Comparison of ENCODE assay signal across 18 cellular contexts in genomic region chr3:143901105-143901504, GRCh38.
A peak's percentile ranks its signal among the peaks of the same experiment; 100 is the strongest.
DNase-seq lines count a peak whose midpoint lies in the region; ATAC-seq lines count a peak whose summit lies in the region.
"Had no signal": no experiment of that assay in that cellular context is flagged by ENCODE, and none has a peak within 500 bp of the region (broad histone marks: within the 10 kb centered on the region; RNA-seq: fewer than 3 reads in every experiment).

No MANE protein-coding gene starts in this region.

- ATAC-seq in HG03139 (IDR thresholded peaks at IDR 0.05; ENCODE audit: unreplicated experiment) (no peak), GM18520 (IDR thresholded peaks at IDR 0.05; ENCODE audit: unreplicated experiment) (no peak), GM19395 (IDR thresholded peaks at IDR 0.05; ENCODE audit: unreplicated experiment) (no peak)
- ATAC-seq: activated CD4-positive, alpha-beta T cell treated with anti-CD3 and anti-CD28 coated beads for 36 hours; K562; left colon; naive thymus-derived CD8-positive, alpha-beta T cell; right lobe of liver; stimulated activated naive CD8-positive, alpha-beta T cell treated with anti-CD3 and anti-CD28 coated beads, Interleukin-15, Interleukin-2, amounts not matched to agents 100 U/mL and 50 U/mL, for 24 hours had no signal

- DNase-seq in EL (peak; percentile 59), HS-5 (ENCODE audit: low read depth) (peak; percentile 77), dedifferentiated amniotic fluid mesenchymal stem cell (ENCODE audit: extremely low spot score) (peak; percentile 70), non-pigmented ciliary epithelial cell (ENCODE audit: low read depth) (peak; percentile 70), NOMO-1 treated with DMSO at 0.1 percent for 48 hours (lab: John Stamatoyannopoulos, UW; ENCODE audit: unreplicated experiment) (no peak)
- DNase-seq: activated CD4-positive, alpha-beta T cell treated with anti-CD3 and anti-CD28 coated beads for 36 hours; CD4-positive, alpha-beta T cell; left colon; naive thymus-derived CD8-positive, alpha-beta T cell; NCI-H1694; NCI-H526; Peyer's patch; right lobe of liver; stimulated activated naive CD8-positive, alpha-beta T cell treated with anti-CD3 and anti-CD28 coated beads, Interleukin-15, Interleukin-2, amounts not matched to agents 100 U/mL and 50 U/mL, for 24 hours had no signal
